In the genomic region with DNA sequence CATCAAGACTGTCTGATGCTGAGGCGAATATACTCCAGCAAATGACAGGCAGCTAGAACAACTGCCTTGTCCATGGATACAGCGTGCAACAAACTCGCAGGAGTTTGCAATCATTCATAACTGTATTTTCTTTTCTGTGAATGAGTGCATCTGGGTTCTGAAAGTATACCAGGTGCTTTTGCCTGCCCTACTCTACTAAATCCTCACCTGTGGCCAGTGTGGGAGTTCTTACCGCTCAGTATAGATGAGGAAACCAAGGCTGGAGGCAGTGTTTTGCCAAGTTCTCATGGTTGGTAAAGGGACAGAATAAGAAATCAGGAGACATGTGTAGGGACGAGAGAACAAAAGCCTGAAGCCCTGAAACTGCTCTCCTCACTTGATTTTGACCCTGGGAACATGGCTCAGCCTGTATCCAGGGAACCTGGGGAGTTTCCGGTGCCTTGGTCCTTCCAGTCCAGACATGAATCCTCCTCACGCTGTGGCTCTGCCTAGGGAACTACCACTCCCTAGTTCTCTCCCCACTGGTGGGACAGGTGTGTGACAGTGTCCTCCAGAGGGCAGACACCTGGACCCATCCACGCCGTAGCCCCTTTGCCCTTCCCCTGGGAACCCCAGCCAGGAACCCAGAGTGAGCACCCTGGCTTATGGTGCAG, we compare ENCODE assay signal across 23 cellular contexts.
DNase-seq lines count a peak whose midpoint lies in the region; FAIRE-seq and TF ChIP-seq lines count a peak whose summit lies in the region.
"Had no signal": no experiment of that assay in that cellular context is flagged by ENCODE, and none has a peak within 500 bp of the region (broad histone marks: within the 10 kb centered on the region; RNA-seq: fewer than 3 reads in every experiment).

No MANE protein-coding gene starts in this region.

- no peaks in the 10 kb centered on the region for H3K27me3 ChIP-seq in BLaER1
- no peaks in the 10 kb centered on the region for H3K27me3 ChIP-seq in bronchial epithelial cell (ENCODE audit: control insufficient read depth, insufficient read depth, low read length)
- H3K27me3 ChIP-seq in keratinocyte (ENCODE audit: control insufficient read depth, extremely low read depth, insufficient read depth, low read length), result peaks cover 14% of the 10 kb centered on the region
- H3K27me3 ChIP-seq: BLaER1 treated with 17β-estradiol and CSF1 and Interleukin-3, amounts not matched to agents 10 nM and 100 nM had no signal

- DNase-seq in GM12865 (ENCODE audit: low read depth) (peak; percentile 27), bronchial epithelial cell (ENCODE audit: low read depth) (peak; percentile 61), keratinocyte (ENCODE audit: low read depth, low spot score) (no peak), HEK293T (ENCODE audit: extremely low spot score) (no peak), A172 (ENCODE audit: low spot score) (no peak), iPS-NIHi11 (ENCODE audit: low spot score) (no peak)
- DNase-seq: ACHN; CD4-positive, alpha-beta T cell; DMS53; GM23248; HCEC 1CT; MM.1S; NCI-H1694; NCI-H2029 treated with DMSO at 0.1 percent for 48 hours; NCI-H526 treated with DMSO at 0.1 percent for 48 hours; PC-9; SHP77 had no signal

- FAIRE-seq in bronchial epithelial cell (lab: Jason Lieb, UNC), result peak; percentile 77
- FAIRE-seq in keratinocyte (lab: Jason Lieb, UNC), result peak; percentile 76
- FAIRE-seq: D721Med, GM12878 had no signal

- H3K4me1 ChIP-seq in BLaER1 (peaks cover 21% of the 10 kb centered on the region), keratinocyte (ENCODE audit: control insufficient read depth, extremely low read depth, insufficient read depth, low read length) (peaks cover 10% of the 10 kb centered on the region)

- H3K4me3 ChIP-seq in BLaER1 (no peak overlapping the region), GM12865 (ENCODE audit: low read depth, low read length) (no peak overlapping the region), bronchial epithelial cell (ENCODE audit: low read depth, low read length) (no peak overlapping the region), keratinocyte (ENCODE audit: control insufficient read depth in 2 of 3, extremely low read depth in 1 of 3, insufficient read depth in 2 of 3, low read depth in 1 of 3, low read length in 3 of 3) (no peak overlapping the region)
- H3K4me3 ChIP-seq: BLaER1 treated with 17β-estradiol and CSF1 and Interleukin-3, amounts not matched to agents 10 nM and 100 nM; GM12878; GM23248; PC-9 had no signal

- H3K9me3 ChIP-seq in BLaER1 (no peaks in the 10 kb centered on the region), keratinocyte (ENCODE audit: control insufficient read depth, low read depth, low read length) (no peaks in the 10 kb centered on the region)
- H3K9me3 ChIP-seq: BLaER1 treated with 17β-estradiol and CSF1 and Interleukin-3, amounts not matched to agents 10 nM and 100 nM had no signal

- CTCF ChIA-PET in HEK293T (lab: Yijun Ruan, JAX), result no interaction called here

- H4K20me1 ChIP-seq in BLaER1, result no peaks in the 10 kb centered on the region
- no peaks in the 10 kb centered on the region for H4K20me1 ChIP-seq in keratinocyte (ENCODE audit: control insufficient read depth, extremely low read depth, insufficient read depth, low read length)
- H4K20me1 ChIP-seq: BLaER1 treated with 17β-estradiol and CSF1 and Interleukin-3, amounts not matched to agents 10 nM and 100 nM had no signal

- dilution Hi-C loops in keratinocyte (cut with MboI; ENCODE audit: extremely low pct_ligation_motif_present, low sequenced_read_pairs), result no loop called here

- H3K36me3 ChIP-seq in BLaER1 (no peaks in the 10 kb centered on the region), bronchial epithelial cell (ENCODE audit: control insufficient read depth, insufficient read depth, low read length) (no peaks in the 10 kb centered on the region), keratinocyte (ENCODE audit: control insufficient read depth in 2 of 2, extremely low read depth in 1 of 2, insufficient read depth in 2 of 2, low read length in 2 of 2) (no peaks in the 10 kb centered on the region)
- H3K36me3 ChIP-seq: BLaER1 treated with 17β-estradiol and CSF1 and Interleukin-3, amounts not matched to agents 10 nM and 100 nM had no signal

- H3K4me2 ChIP-seq in BLaER1 (0 out of 2 replicates have a peak overlapping the region, but pooled peaks have one; percentile 14), keratinocyte (ENCODE audit: control insufficient read depth, extremely low read depth, insufficient read depth, low read depth, low read length) (peak overlapping the region; percentile 47)
- H3K4me2 ChIP-seq: KMS-11, PC-9 had no signal

- H3K79me2 ChIP-seq in keratinocyte (ENCODE audit: control insufficient read depth, insufficient read depth, low read length), result no peaks in the 10 kb centered on the region

- TF ChIP-seq CTCF in GM12865 (IDR thresholded peaks at IDR 0.05; ENCODE audit: insufficient read depth, low read depth, low read length, missing control alignments) (no peak), bronchial epithelial cell (IDR thresholded peaks at IDR 0.05; ENCODE audit: insufficient read depth, low read length, severe bottlenecking) (no peak), keratinocyte (optimal IDR thresholded peaks at IDR 0.05 in 1 of 3, IDR thresholded peaks at IDR 0.05 in 1 of 3, conservative IDR thresholded peaks at IDR 0.05 in 1 of 3; ENCODE audit: extremely low read depth in 1 of 3, insufficient read depth in 2 of 3, low read length in 3 of 3) (no peak)

- POLR2A ChIA-PET in HEK293T (lab: Yijun Ruan, JAX), result no interaction called here

- no peaks in the 10 kb centered on the region for H3K9me1 ChIP-seq in keratinocyte (ENCODE audit: control insufficient read depth, extremely low read depth, insufficient read depth, low read length)

- H3K27ac ChIP-seq in BLaER1 (no peak overlapping the region), keratinocyte (ENCODE audit: control insufficient read depth, insufficient read depth, low read length) (no peak overlapping the region)
- H3K27ac ChIP-seq: BLaER1 treated with 17β-estradiol and CSF1 and Interleukin-3, amounts not matched to agents 10 nM and 100 nM; GM23248; HL-60; KMS-11; PC-9 had no signal

- peak overlapping the region; percentile 37 for H2AFZ ChIP-seq in keratinocyte (ENCODE audit: control insufficient read depth, low read length)
- H2AFZ ChIP-seq: GM23248, PC-9 had no signal

- H3K9ac ChIP-seq in BLaER1 (no peak overlapping the region), keratinocyte (ENCODE audit: control insufficient read depth, extremely low read depth, insufficient read depth, low read length) (no peak overlapping the region)
- H3K9ac ChIP-seq: BLaER1 treated with 17β-estradiol and CSF1 and Interleukin-3, amounts not matched to agents 10 nM and 100 nM; GM23248; KMS-11 had no signal

TF ChIP-seq in HEK293T, 16 proteins besides CTCF, POLR2A, EP300 and RAD21:
- TF ChIP-seq, protein P1, sequence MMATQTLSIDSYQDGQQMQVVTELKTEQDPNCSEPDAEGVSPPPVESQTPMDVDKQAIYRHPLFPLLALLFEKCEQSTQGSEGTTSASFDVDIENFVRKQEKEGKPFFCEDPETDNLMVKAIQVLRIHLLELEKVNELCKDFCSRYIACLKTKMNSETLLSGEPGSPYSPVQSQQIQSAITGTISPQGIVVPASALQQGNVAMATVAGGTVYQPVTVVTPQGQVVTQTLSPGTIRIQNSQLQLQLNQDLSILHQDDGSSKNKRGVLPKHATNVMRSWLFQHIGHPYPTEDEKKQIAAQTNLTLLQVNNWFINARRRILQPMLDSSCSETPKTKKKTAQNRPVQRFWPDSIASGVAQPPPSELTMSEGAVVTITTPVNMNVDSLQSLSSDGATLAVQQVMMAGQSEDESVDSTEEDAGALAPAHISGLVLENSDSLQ (IDR thresholded peaks at IDR 0.05), result no peak

Comparison
In these comparisons a context has a peak if more than half of its experiments do, and no peak if none do; other contexts are left out.
1. DNase-seq: peak in GM12865 (single experiment) and bronchial epithelial cell (single experiment); none in keratinocyte (single experiment), HEK293T (single experiment), A172 (single experiment) and iPS-NIHi11 (single experiment).